ENCODE assay signal across 23 cellular contexts in the genomic region with DNA sequence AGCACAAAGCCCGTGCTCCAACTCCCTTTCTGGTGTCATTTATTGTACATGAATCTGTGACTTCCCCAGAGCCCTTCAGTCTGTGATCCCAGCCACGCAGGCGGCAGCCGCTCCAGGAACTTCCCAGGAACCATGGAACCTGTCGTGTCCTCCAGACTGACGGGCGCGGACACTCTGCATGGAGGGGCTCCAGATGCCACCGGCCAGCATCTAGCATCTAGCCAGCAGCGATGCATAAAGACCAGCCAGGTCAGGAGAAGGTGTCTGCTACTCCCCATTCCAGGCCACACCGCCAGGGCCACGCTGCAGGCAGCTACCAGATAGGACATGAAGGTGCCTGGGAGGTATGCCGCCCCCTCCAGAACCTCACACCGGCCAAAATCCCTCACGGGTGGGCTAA.
A peak's percentile ranks its signal among the peaks of the same experiment; 100 is the strongest.
DNase-seq lines count a peak whose midpoint lies in the region; ATAC-seq and TF ChIP-seq lines count a peak whose summit lies in the region.
"Had no signal": no experiment of that assay in that cellular context is flagged by ENCODE, and none has a peak within 500 bp of the region (broad histone marks: within the 10 kb centered on the region; RNA-seq: fewer than 3 reads in every experiment).

No MANE protein-coding gene starts in this region.

- no peak for DNase-seq in activated T-cell treated with anti-CD3 and anti-CD28 coated beads, Interleukin-2, amount 50 U/mL, for 72 hours
- DNase-seq in activated T-cell treated with anti-CD3 and anti-CD28 coated beads, Interleukin-2, amount 50 U/mL, for 4 hours = no peak
- DNase-seq in CD14-positive monocyte (ENCODE audit: low spot score) (no peak), chondrocyte (ENCODE audit: low spot score) (peak; percentile 75), lower lobe of right lung (peak; percentile 34), GM20000 (ENCODE audit: low spot score) (no peak), COR-L47 (lab: John Stamatoyannopoulos, UW) (no peak)
- no peak for DNase-seq in activated effector memory CD4-positive, alpha-beta T cell treated with Interleukin-2 at 50 U/mL for 16 hours
- DNase-seq: AML-193; Calu3; CD4-positive, alpha-beta memory T cell; DMS53; DND-41; EL; HFFc6 had no signal

- H3K27ac Mint-ChIP-seq in activated T-cell treated with anti-CD3 and anti-CD28 coated beads, Interleukin-2, amount 50 U/mL, for 72 hours = peak overlapping the region; percentile 54
- H3K27ac Mint-ChIP-seq in CD14-positive monocyte = peak overlapping the region; percentile 40 to 100 (median 99)
- no peak overlapping the region for H3K27ac Mint-ChIP-seq in chondrocyte (ENCODE audit: unreplicated experiment)
- H3K27ac Mint-ChIP-seq: GM23338, HFFc6, IgD-negative memory B cell had no signal

- H3K27me3 ChIP-seq in lower lobe of right lung (ENCODE audit: low read depth) = no peaks in the 10 kb centered on the region

- H3K4me3 ChIP-seq in lower lobe of right lung = no peak overlapping the region
- H3K4me3 ChIP-seq: A549, GM12878, GM23338 had no signal

- H3K4me3 Mint-ChIP-seq in activated T-cell treated with anti-CD3 and anti-CD28 coated beads, Interleukin-2, amount 50 U/mL, for 72 hours = no peak overlapping the region
- no peak overlapping the region for H3K4me3 Mint-ChIP-seq in activated T-cell treated with anti-CD3 and anti-CD28 coated beads, Interleukin-2, amount 50 U/mL, for 4 hours
- H3K4me3 Mint-ChIP-seq in CD14-positive monocyte = no peak overlapping the region
- no peak overlapping the region for H3K4me3 Mint-ChIP-seq in chondrocyte (ENCODE audit: unreplicated experiment)
- H3K4me3 Mint-ChIP-seq: CD4-positive, alpha-beta memory T cell; GM23338; HFFc6 had no signal

- peaks cover 24% of the 10 kb centered on the region for H3K4me1 Mint-ChIP-seq in activated T-cell treated with anti-CD3 and anti-CD28 coated beads, Interleukin-2, amount 50 U/mL, for 72 hours (ENCODE audit: low read depth)
- H3K4me1 Mint-ChIP-seq in activated T-cell treated with anti-CD3 and anti-CD28 coated beads, Interleukin-2, amount 50 U/mL, for 4 hours (ENCODE audit: low read depth) = peaks cover 23% of the 10 kb centered on the region
- H3K4me1 Mint-ChIP-seq in CD14-positive monocyte (peaks cover 54% of the 10 kb centered on the region), chondrocyte (ENCODE audit: low read depth) (no peaks in the 10 kb centered on the region)

- H3K9me3 Mint-ChIP-seq in activated T-cell treated with anti-CD3 and anti-CD28 coated beads, Interleukin-2, amount 50 U/mL, for 72 hours = no peaks in the 10 kb centered on the region
- no peaks in the 10 kb centered on the region for H3K9me3 Mint-ChIP-seq in activated T-cell treated with anti-CD3 and anti-CD28 coated beads, Interleukin-2, amount 50 U/mL, for 4 hours
- H3K9me3 Mint-ChIP-seq in CD14-positive monocyte = peaks cover 0 to under 1% (median 0%) of the 10 kb centered on the region in 7 donors
- H3K9me3 Mint-ChIP-seq in chondrocyte (ENCODE audit: low read depth) = no peaks in the 10 kb centered on the region
- H3K9me3 Mint-ChIP-seq: CD4-positive, alpha-beta memory T cell; GM23338; HFFc6; IgD-negative memory B cell had no signal

- no peaks in the 10 kb centered on the region for H3K36me3 Mint-ChIP-seq in activated T-cell treated with anti-CD3 and anti-CD28 coated beads, Interleukin-2, amount 50 U/mL, for 72 hours (ENCODE audit: insufficient read depth in 2 of 2)
- H3K36me3 Mint-ChIP-seq in activated T-cell treated with anti-CD3 and anti-CD28 coated beads, Interleukin-2, amount 50 U/mL, for 4 hours (ENCODE audit: insufficient read depth) = no peaks in the 10 kb centered on the region
- H3K36me3 Mint-ChIP-seq in CD14-positive monocyte (peaks cover 31 to 40% of the 10 kb centered on the region in 2 donors), chondrocyte (ENCODE audit: low read depth) (no peaks in the 10 kb centered on the region)

- intact Hi-C loops in CD14-positive monocyte (cut with micrococcal nuclease) = loop anchor here (5.0 kb wide), 3 partner anchors 52 to 123 kb away; no protein-coding TSS in a partner anchor
- intact Hi-C loops in lower lobe of right lung (cut with DNase I) = loop anchor here (10.0 kb wide), 1 partner anchor 135 kb away; no protein-coding TSS in a partner anchor

- H3K9me3 ChIP-seq in lower lobe of right lung = no peaks in the 10 kb centered on the region

- H3K36me3 ChIP-seq in lower lobe of right lung = no peaks in the 10 kb centered on the region

- peaks cover 37% of the 10 kb centered on the region for H3K4me1 ChIP-seq in lower lobe of right lung

- no peak overlapping the region for H3K27ac ChIP-seq in lower lobe of right lung
- H3K27ac ChIP-seq: 22Rv1, C4-2B, HL-60 had no signal

- TF ChIP-seq CTCF in CD14-positive monocyte (IDR thresholded peaks at IDR 0.05) (no peak), chondrocyte (IDR thresholded peaks at IDR 0.05) (no peak), lower lobe of right lung (IDR thresholded peaks at IDR 0.05) (no peak), GM20000 (IDR thresholded peaks at IDR 0.05; ENCODE audit: extremely low read depth, missing control alignments) (no peak)

- ATAC-seq in activated T-cell treated with anti-CD3 and anti-CD28 coated beads, Interleukin-2, amount 50 U/mL, for 72 hours (replicated peaks in 1 of 2) = no peak
- ATAC-seq in activated T-cell treated with anti-CD3 and anti-CD28 coated beads, Interleukin-2, amount 50 U/mL, for 4 hours = no peak
- ATAC-seq in lower lobe of right lung = no peak
- ATAC-seq: A549, GM12878, GM23338, HCT116 had no signal

- H3K27me3 Mint-ChIP-seq in activated T-cell treated with anti-CD3 and anti-CD28 coated beads, Interleukin-2, amount 50 U/mL, for 72 hours (ENCODE audit: low read depth) = no peaks in the 10 kb centered on the region
- H3K27me3 Mint-ChIP-seq in activated T-cell treated with anti-CD3 and anti-CD28 coated beads, Interleukin-2, amount 50 U/mL, for 4 hours (ENCODE audit: low read depth) = no peaks in the 10 kb centered on the region
- no peaks in the 10 kb centered on the region for H3K27me3 Mint-ChIP-seq in CD14-positive monocyte (ENCODE audit: low read depth in 3 of 3)
- peaks cover 19% of the 10 kb centered on the region for H3K27me3 Mint-ChIP-seq in chondrocyte (ENCODE audit: low read depth)
- H3K27me3 Mint-ChIP-seq: CD4-positive, alpha-beta memory T cell; IgD-negative memory B cell had no signal

Comparison
In these comparisons a context has a peak if more than half of its experiments do, and no peak if none do; other contexts are left out.
1. DNase-seq: peak in chondrocyte (single experiment) and lower lobe of right lung (single experiment); none in activated T-cell treated with anti-CD3 and anti-CD28 coated beads, Interleukin-2, amount 50 U/mL, for 72 hours (0 of 2), activated T-cell treated with anti-CD3 and anti-CD28 coated beads, Interleukin-2, amount 50 U/mL, for 4 hours (single experiment), CD14-positive monocyte (single experiment), GM20000 (single experiment), activated effector memory CD4-positive, alpha-beta T cell treated with Interleukin-2 at 50 U/mL for 16 hours (single experiment) and COR-L47 (single experiment).